In genomic region chr1:94463765-94464330, GRCh38 we compare ENCODE assay signal across 8 cellular contexts. TPM values are rescaled to one million over a fixed set of nuclear protein-coding genes. Genes with fewer than 3 reads are reported as not detected.
DNase-seq lines count a peak whose midpoint lies in the region; ATAC-seq and TF ChIP-seq lines count a peak whose summit lies in the region.

No MANE protein-coding gene starts in this region.

- H3K36me3 ChIP-seq in GM06990 (ENCODE audit: control insufficient read depth, insufficient read depth, low read length) (no peaks in the 10 kb centered on the region), left ventricle myocardium inferior (peaks cover 38% of the 10 kb centered on the region)

- peaks cover 55% of the 10 kb centered on the region for H3K36me3 Mint-ChIP-seq in stimulated activated memory B cell treated with anti-CD40 and anti-IgM and Interleukin-4, amounts not matched to agents 10 μg/mL and 1 μg/mL and 100 μg/mL, for 72 hours

- intact Hi-C loops in left ventricle myocardium inferior (cut with micrococcal nuclease): no loop called here

- peak overlapping the region; percentile 48 for H3K27ac Mint-ChIP-seq in stimulated activated memory B cell treated with anti-CD40 and anti-IgM and Interleukin-4, amounts not matched to agents 10 μg/mL and 1 μg/mL and 100 μg/mL, for 72 hours

- H3K27ac ChIP-seq in AG04450 (ENCODE audit: low read depth, low read length): no peak overlapping the region
- no peak overlapping the region for H3K27ac ChIP-seq in left ventricle myocardium inferior (replicated peaks)

- H3K9me3 ChIP-seq in AG04450 (ENCODE audit: control insufficient read depth, insufficient read depth, low read length) (no peaks in the 10 kb centered on the region), left ventricle myocardium inferior (replicated peaks) (no peaks in the 10 kb centered on the region)

- peaks cover 6% of the 10 kb centered on the region for H3K4me1 Mint-ChIP-seq in stimulated activated memory B cell treated with anti-CD40 and anti-IgM and Interleukin-4, amounts not matched to agents 10 μg/mL and 1 μg/mL and 100 μg/mL, for 72 hours

- no peaks in the 10 kb centered on the region for H3K27me3 Mint-ChIP-seq in stimulated activated memory B cell treated with anti-CD40 and anti-IgM and Interleukin-4, amounts not matched to agents 10 μg/mL and 1 μg/mL and 100 μg/mL, for 72 hours

- no peak for ATAC-seq in stimulated activated memory B cell treated with anti-CD40 and anti-IgM and Interleukin-4, amounts not matched to agents 10 μg/mL and 1 μg/mL and 100 μg/mL, for 72 hours
- ATAC-seq in GM18517 (IDR thresholded peaks at IDR 0.05; ENCODE audit: unreplicated experiment): no peak

- H3K4me3 Mint-ChIP-seq in stimulated activated memory B cell treated with anti-CD40 and anti-IgM and Interleukin-4, amounts not matched to agents 10 μg/mL and 1 μg/mL and 100 μg/mL, for 72 hours: no peak overlapping the region

- DNase-seq in AG04450 (ENCODE audit: low read depth, low spot score): peak; percentile 21
- no peak for DNase-seq in GM06990 (ENCODE audit: extremely low read depth, insufficient read length)
- peak; percentile 24 for DNase-seq in NCI-H1048 (lab: John Stamatoyannopoulos, UW)
- DNase-seq in left ventricle myocardium inferior: no peak
- DNase-seq in NCI-H128 (lab: John Stamatoyannopoulos, UW; ENCODE audit: unreplicated experiment): no peak

- H3K4me1 ChIP-seq in left ventricle myocardium inferior: peaks cover 18% of the 10 kb centered on the region

- POLR2A ChIA-PET in AG04450 (lab: Yijun Ruan, JAX): no interaction called here

- H3K4me3 ChIP-seq in AG04450 (ENCODE audit: low read depth, low read length): no peak overlapping the region
- no peak overlapping the region for H3K4me3 ChIP-seq in GM06990 (replicated peaks; ENCODE audit: low read depth, low read length)
- H3K4me3 ChIP-seq in WI38 (ENCODE audit: low read depth, low read length): no peak overlapping the region
- H3K4me3 ChIP-seq in left ventricle myocardium inferior: no peak overlapping the region

- no peaks in the 10 kb centered on the region for H3K9me3 Mint-ChIP-seq in stimulated activated memory B cell treated with anti-CD40 and anti-IgM and Interleukin-4, amounts not matched to agents 10 μg/mL and 1 μg/mL and 100 μg/mL, for 72 hours

- TF ChIP-seq CTCF in AG04450 (IDR thresholded peaks at IDR 0.05; ENCODE audit: low read depth, low read length) (peak; percentile 71), GM06990 (IDR thresholded peaks at IDR 0.05; ENCODE audit: insufficient read depth, low read length, poor library complexity, severe bottlenecking) (peak; percentile 34), WI38 (IDR thresholded peaks at IDR 0.05; ENCODE audit: low read depth, low read length) (peak; percentile 12; the same call in 1 of the 2 replicates), left ventricle myocardium inferior (IDR thresholded peaks at IDR 0.05; ENCODE audit: borderline replicate concordance) (peak; percentile 69)

- CTCF ChIA-PET in AG04450 (lab: Charles Lee): interaction anchor here (0.5 to 5.9 kb wide), 55 partner anchors 10 to 595 kb away, joined by 3 to 108 read pairs (median 4); partner anchors contain the start of genes ARHGAP29 and GCLM

- no peaks in the 10 kb centered on the region for H3K27me3 ChIP-seq in AG04450 (ENCODE audit: control insufficient read depth, insufficient read depth, low read length)
- no peaks in the 10 kb centered on the region for H3K27me3 ChIP-seq in GM06990 (replicated peaks; ENCODE audit: control insufficient read depth, insufficient read depth, low read length)
- no peaks in the 10 kb centered on the region for H3K27me3 ChIP-seq in left ventricle myocardium inferior (ENCODE audit: low read depth)

RNA-seq across cellular contexts. Expression of gene ABCD3, which starts 45.7 kb away (rescaled TPM):
- 25.0 and 34.0 TPM in 2 replicates for polyA plus RNA-seq in AG04450 (2011; rRNA removed)
- polyA minus RNA-seq in AG04450 (2011; rRNA and poly(A)+ RNA removed): 17.8 and 32.0 TPM in 2 replicates
- 76.6 TPM for total RNA-seq in left ventricle myocardium inferior

Comparison
In these comparisons a context has a peak if more than half of its experiments do, and no peak if none do; other contexts are left out.
1. DNase-seq: peak in AG04450 (single experiment) and NCI-H1048 (single experiment); none in GM06990 (single experiment), left ventricle myocardium inferior (single experiment) and NCI-H128 (single experiment).
2. CTCF ChIP-seq: peak in every context shown above with its lines; median percentile 71 in AG04450; 69 in left ventricle myocardium inferior; 34 in GM06990; 12 in WI38.